In genomic region chr7:36670585-36671431, GRCh38 we compare ENCODE assay signal across 8 cellular contexts. TPM values are rescaled to one million over a fixed set of nuclear protein-coding genes. Genes with fewer than 3 reads are reported as not detected.
A peak's percentile ranks its signal among the peaks of the same experiment; 100 is the strongest.
DNase-seq lines count a peak whose midpoint lies in the region; ATAC-seq and TF ChIP-seq lines count a peak whose summit lies in the region.

No MANE protein-coding gene starts in this region.

- H3K4me3 Mint-ChIP-seq in activated CD4-positive, alpha-beta memory T cell treated with anti-CD3 and anti-CD28 coated beads, Interleukin-2, amount 10 ng/mL, durations not matched to agents 7 days and 5 days: no peak overlapping the region
- no peak overlapping the region for H3K4me3 Mint-ChIP-seq in mesothelial cell of epicardium
- no peak overlapping the region for H3K4me3 Mint-ChIP-seq in stimulated activated effector memory CD8-positive, alpha-beta T cell treated with anti-CD3 and anti-CD28 coated beads, Interleukin-12 subunit alpha, Interleukin-12 subunit beta, amount 100 ng/mL, for 72 hours

- H3K36me3 Mint-ChIP-seq in activated CD4-positive, alpha-beta memory T cell treated with anti-CD3 and anti-CD28 coated beads, Interleukin-2, amount 10 ng/mL, durations not matched to agents 7 days and 5 days (ENCODE audit: low read depth): peaks cover 11% of the 10 kb centered on the region
- peaks cover 3% of the 10 kb centered on the region for H3K36me3 Mint-ChIP-seq in mesothelial cell of epicardium
- peaks cover 67% of the 10 kb centered on the region for H3K36me3 Mint-ChIP-seq in stimulated activated effector memory CD8-positive, alpha-beta T cell treated with anti-CD3 and anti-CD28 coated beads, Interleukin-12 subunit alpha, Interleukin-12 subunit beta, amount 100 ng/mL, for 72 hours

- TF ChIP-seq CTCF in mesothelial cell of epicardium (IDR thresholded peaks at IDR 0.05; ENCODE audit: unreplicated experiment): peak; percentile 84

- no peak overlapping the region for H3K27ac Mint-ChIP-seq in activated CD4-positive, alpha-beta memory T cell treated with anti-CD3 and anti-CD28 coated beads, Interleukin-2, amount 10 ng/mL, durations not matched to agents 7 days and 5 days
- H3K27ac Mint-ChIP-seq in mesothelial cell of epicardium: peak overlapping the region; percentile 82
- H3K27ac Mint-ChIP-seq in stimulated activated effector memory CD8-positive, alpha-beta T cell treated with anti-CD3 and anti-CD28 coated beads, Interleukin-12 subunit alpha, Interleukin-12 subunit beta, amount 100 ng/mL, for 72 hours: peak overlapping the region; percentile 26

- DNase-seq in SIG-M5 treated with dmso at 0.1 percent for 504 hours (lab: John Stamatoyannopoulos, UW; ENCODE audit: unreplicated experiment) (peak; percentile 59), SIG-M5 (lab: John Stamatoyannopoulos, UW) (no peak), NCI-H748 (lab: John Stamatoyannopoulos, UW; ENCODE audit: unreplicated experiment) (peak; percentile 72), mesothelial cell of epicardium (ENCODE audit: low spot score in 2 of 2, unreplicated experiment in 2 of 2) (peak in 1 of 2 experiments; percentile 54)
- DNase-seq in activated CD4-positive, alpha-beta memory T cell treated with anti-CD3 and anti-CD28 coated beads, Interleukin-2, amount 10 ng/mL, durations not matched to agents 7 days and 5 days: peak; percentile 75
- DNase-seq in effector CD4-positive, alpha-beta T cell: peak; percentile 53
- peak; percentile 52 to 83 for DNase-seq in stimulated activated effector memory CD8-positive, alpha-beta T cell treated with anti-CD3 and anti-CD28 coated beads, Interleukin-12 subunit alpha, Interleukin-12 subunit beta, amount 100 ng/mL, for 72 hours (ENCODE audit: low spot score in 2 of 2)

- CTCF ChIA-PET in activated CD4-positive, alpha-beta memory T cell treated with anti-CD3 and anti-CD28 coated beads, Interleukin-2, amount 10 ng/mL, durations not matched to agents 7 days and 5 days (lab: Charles Lee): interaction anchor here (0.6 to 4.4 kb wide), 45 partner anchors 10 to 530 kb away, joined by 3 to 58 read pairs (median 3); partner anchors contain the start of gene AOAH

- H3K27me3 Mint-ChIP-seq in activated CD4-positive, alpha-beta memory T cell treated with anti-CD3 and anti-CD28 coated beads, Interleukin-2, amount 10 ng/mL, durations not matched to agents 7 days and 5 days: no peaks in the 10 kb centered on the region
- no peaks in the 10 kb centered on the region for H3K27me3 Mint-ChIP-seq in mesothelial cell of epicardium (ENCODE audit: low read depth)

- peaks cover 35% of the 10 kb centered on the region for H3K4me1 Mint-ChIP-seq in activated CD4-positive, alpha-beta memory T cell treated with anti-CD3 and anti-CD28 coated beads, Interleukin-2, amount 10 ng/mL, durations not matched to agents 7 days and 5 days
- H3K4me1 Mint-ChIP-seq in mesothelial cell of epicardium: peaks cover 38% of the 10 kb centered on the region
- peaks cover 52% of the 10 kb centered on the region for H3K4me1 Mint-ChIP-seq in stimulated activated effector memory CD8-positive, alpha-beta T cell treated with anti-CD3 and anti-CD28 coated beads, Interleukin-12 subunit alpha, Interleukin-12 subunit beta, amount 100 ng/mL, for 72 hours

- ATAC-seq in HG03175 (IDR thresholded peaks at IDR 0.05; ENCODE audit: unreplicated experiment): peak; percentile 67
- peak; percentile 80 for ATAC-seq in stimulated activated effector memory CD8-positive, alpha-beta T cell treated with anti-CD3 and anti-CD28 coated beads, Interleukin-12 subunit alpha, Interleukin-12 subunit beta, amount 100 ng/mL, for 72 hours

- POLR2A ChIA-PET in activated CD4-positive, alpha-beta memory T cell treated with anti-CD3 and anti-CD28 coated beads, Interleukin-2, amount 10 ng/mL, durations not matched to agents 7 days and 5 days (lab: Charles Lee): interaction anchor here (1.3 kb wide), 1 partner anchor 183 kb away, joined by 3 read pairs; no protein-coding TSS in a partner anchor

- H3K9me3 Mint-ChIP-seq in activated CD4-positive, alpha-beta memory T cell treated with anti-CD3 and anti-CD28 coated beads, Interleukin-2, amount 10 ng/mL, durations not matched to agents 7 days and 5 days: no peaks in the 10 kb centered on the region
- peaks cover 3% of the 10 kb centered on the region for H3K9me3 Mint-ChIP-seq in mesothelial cell of epicardium
- H3K9me3 Mint-ChIP-seq in stimulated activated effector memory CD8-positive, alpha-beta T cell treated with anti-CD3 and anti-CD28 coated beads, Interleukin-12 subunit alpha, Interleukin-12 subunit beta, amount 100 ng/mL, for 72 hours: no peaks in the 10 kb centered on the region

RNA-seq across cellular contexts. Expression of gene AOAH, which starts 53.5 kb away (rescaled TPM):
- 10 to 100 TPM; 15.4 to 18.5 TPM for total RNA-seq in activated CD4-positive, alpha-beta memory T cell treated with anti-CD3 and anti-CD28 coated beads, Interleukin-2, amount 10 ng/mL, durations not matched to agents 7 days and 5 days
- total RNA-seq in mesothelial cell of epicardium: 0.40 to 0.89 TPM (median 0.45 TPM) in 3 replicates
